16 cellular contexts compared by ENCODE assay signal in the genomic region with DNA sequence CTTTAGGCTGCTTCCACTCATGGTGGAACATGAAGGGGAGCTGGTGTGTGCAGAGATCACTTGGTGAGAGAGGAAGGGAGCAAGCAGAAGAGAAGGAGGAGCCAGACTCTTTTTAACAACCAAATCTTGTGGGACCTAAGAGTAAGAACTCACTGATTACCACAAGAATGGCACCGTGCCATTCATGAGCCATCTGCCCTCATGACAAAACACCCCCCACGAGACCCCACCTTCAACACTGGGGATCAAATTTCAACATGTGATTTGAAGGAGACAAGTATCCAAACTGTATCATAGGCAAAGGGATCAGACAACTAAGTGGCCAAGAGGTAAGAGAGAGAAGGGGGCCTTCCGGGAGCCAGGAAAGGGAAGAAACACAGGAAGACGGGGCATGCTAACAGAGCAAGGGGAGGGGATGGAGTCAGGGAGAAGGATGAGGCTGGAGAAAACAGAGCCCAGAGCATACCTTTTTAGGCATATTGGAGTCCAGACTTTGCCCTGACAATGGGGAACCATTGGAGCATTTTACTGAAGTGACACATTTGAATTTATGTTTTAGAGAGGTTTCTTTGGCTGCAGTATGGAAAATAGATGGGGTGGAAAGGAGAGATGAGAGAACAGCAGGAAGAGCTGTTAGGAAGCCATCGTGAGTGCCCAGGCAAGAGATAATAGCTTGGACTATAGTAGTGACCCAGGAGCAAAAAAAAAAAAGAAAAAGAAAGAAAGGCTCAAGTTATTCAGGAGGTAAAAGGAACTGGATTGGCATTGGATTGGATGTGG.
DNase-seq lines count a peak whose midpoint lies in the region; ATAC-seq and TF ChIP-seq lines count a peak whose summit lies in the region.
"Had no signal": no experiment of that assay in that cellular context is flagged by ENCODE, and none has a peak within 500 bp of the region (broad histone marks: within the 10 kb centered on the region; RNA-seq: fewer than 3 reads in every experiment).

No MANE protein-coding gene starts in this region.

- no peak for ATAC-seq in right cardiac atrium
- ATAC-seq in Right ventricle myocardium inferior: no peak
- ATAC-seq in gastroesophageal sphincter: no peak
- ATAC-seq in activated T-helper 17 cell treated with anti-CD3 and anti-CD28 coated beads, Interleukin-2, amount 50 U/mL, for 72 hours (replicated peaks): no peak
- no peak for ATAC-seq in stimulated activated memory B cell treated with anti-CD40 and anti-IgM and Interleukin-4, amounts not matched to agents 10 μg/mL and 1 μg/mL and 100 μg/mL, for 72 hours
- no peak for ATAC-seq in activated CD8-positive, alpha-beta T cell treated with anti-CD3 and anti-CD28 coated beads for 36 hours

- peak overlapping the region; percentile 62 for H3K27ac ChIP-seq in right cardiac atrium (ENCODE audit: low read length)
- H3K27ac ChIP-seq in gastroesophageal sphincter: peak overlapping the region; percentile 34 to 88 (median 84)
- H3K27ac ChIP-seq: brain microvascular endothelial cell had no signal

- no peaks in the 10 kb centered on the region for H3K9me3 ChIP-seq in right cardiac atrium (ENCODE audit: control insufficient read depth, low read length)
- no peaks in the 10 kb centered on the region for H3K9me3 ChIP-seq in gastroesophageal sphincter
- H3K9me3 ChIP-seq: BE2C, MG63 had no signal

- no peaks in the 10 kb centered on the region for H3K9me3 Mint-ChIP-seq in activated T-helper 17 cell treated with anti-CD3 and anti-CD28 coated beads, Interleukin-2, amount 50 U/mL, for 72 hours
- peaks cover 3% of the 10 kb centered on the region for H3K9me3 Mint-ChIP-seq in stimulated activated memory B cell treated with anti-CD40 and anti-IgM and Interleukin-4, amounts not matched to agents 10 μg/mL and 1 μg/mL and 100 μg/mL, for 72 hours
- no peaks in the 10 kb centered on the region for H3K9me3 Mint-ChIP-seq in activated CD8-positive, alpha-beta T cell treated with anti-CD3 and anti-CD28 coated beads for 36 hours
- H3K9me3 Mint-ChIP-seq: activated T-helper 2 cell treated with anti-CD3 and anti-CD28 coated beads, Interferon-gamma antibody, Interleukin-2, Interleukin-4, amounts not matched to agents 10 μg/mL and 5 μg/mL and 100 μg/mL, durations not matched to agents 14 hours and 24 hours and 36 hours had no signal

- no peak for TF ChIP-seq POLR2A in gastroesophageal sphincter (IDR thresholded peaks at IDR 0.05)

- intact Hi-C loops in right cardiac atrium (cut with DNase I): no loop called here
- intact Hi-C loops in Right ventricle myocardium inferior (cut with DNase I): no loop called here
- intact Hi-C loops in activated CD8-positive, alpha-beta T cell treated with anti-CD3 and anti-CD28 coated beads for 36 hours (cut with micrococcal nuclease): no loop called here

- no peaks in the 10 kb centered on the region for H3K4me1 Mint-ChIP-seq in activated T-helper 17 cell treated with anti-CD3 and anti-CD28 coated beads, Interleukin-2, amount 50 U/mL, for 72 hours
- H3K4me1 Mint-ChIP-seq in stimulated activated memory B cell treated with anti-CD40 and anti-IgM and Interleukin-4, amounts not matched to agents 10 μg/mL and 1 μg/mL and 100 μg/mL, for 72 hours: peaks cover 19% of the 10 kb centered on the region
- H3K4me1 Mint-ChIP-seq in activated CD8-positive, alpha-beta T cell treated with anti-CD3 and anti-CD28 coated beads for 36 hours (ENCODE audit: low read depth): no peaks in the 10 kb centered on the region

- CTCF ChIA-PET in activated CD8-positive, alpha-beta T cell treated with anti-CD3 and anti-CD28 coated beads for 36 hours (lab: Charles Lee): no interaction called here

- WGBS in right cardiac atrium: 47% methylated on average over 5 of the region's 5 CpGs
- 67 to 77% methylated on average over 3 to 5 of the region's 5 CpGs for whole genome bisulfite sequencing in gastroesophageal sphincter (ENCODE audit: low coverage in 1 of 2), 2 donors

- no peak overlapping the region for H3K4me3 Mint-ChIP-seq in activated T-helper 17 cell treated with anti-CD3 and anti-CD28 coated beads, Interleukin-2, amount 50 U/mL, for 72 hours
- no peak overlapping the region for H3K4me3 Mint-ChIP-seq in stimulated activated memory B cell treated with anti-CD40 and anti-IgM and Interleukin-4, amounts not matched to agents 10 μg/mL and 1 μg/mL and 100 μg/mL, for 72 hours
- no peak overlapping the region for H3K4me3 Mint-ChIP-seq in activated CD8-positive, alpha-beta T cell treated with anti-CD3 and anti-CD28 coated beads for 36 hours

- no peaks in the 10 kb centered on the region for H3K27me3 ChIP-seq in right cardiac atrium (ENCODE audit: control insufficient read depth, insufficient read depth)
- no peaks in the 10 kb centered on the region for H3K27me3 ChIP-seq in gastroesophageal sphincter
- H3K27me3 ChIP-seq: BE2C, brain microvascular endothelial cell, MG63 had no signal

- TF ChIP-seq EP300 in gastroesophageal sphincter (IDR thresholded peaks at IDR 0.05): no peak

- H3K27me3 Mint-ChIP-seq in activated T-helper 17 cell treated with anti-CD3 and anti-CD28 coated beads, Interleukin-2, amount 50 U/mL, for 72 hours: no peaks in the 10 kb centered on the region
- H3K27me3 Mint-ChIP-seq in stimulated activated memory B cell treated with anti-CD40 and anti-IgM and Interleukin-4, amounts not matched to agents 10 μg/mL and 1 μg/mL and 100 μg/mL, for 72 hours: no peaks in the 10 kb centered on the region
- no peaks in the 10 kb centered on the region for H3K27me3 Mint-ChIP-seq in activated CD8-positive, alpha-beta T cell treated with anti-CD3 and anti-CD28 coated beads for 36 hours

- no peak for TF ChIP-seq CTCF in gastroesophageal sphincter (IDR thresholded peaks at IDR 0.05)
- no peak for TF ChIP-seq CTCF in activated CD8-positive, alpha-beta T cell treated with anti-CD3 and anti-CD28 coated beads for 36 hours (IDR thresholded peaks at IDR 0.05)

- H3K27ac Mint-ChIP-seq in activated T-helper 17 cell treated with anti-CD3 and anti-CD28 coated beads, Interleukin-2, amount 50 U/mL, for 72 hours: no peak overlapping the region
- H3K27ac Mint-ChIP-seq in stimulated activated memory B cell treated with anti-CD40 and anti-IgM and Interleukin-4, amounts not matched to agents 10 μg/mL and 1 μg/mL and 100 μg/mL, for 72 hours: no peak overlapping the region
- H3K27ac Mint-ChIP-seq in activated CD8-positive, alpha-beta T cell treated with anti-CD3 and anti-CD28 coated beads for 36 hours: no peak overlapping the region
- H3K27ac Mint-ChIP-seq: activated T-helper 2 cell treated with anti-CD3 and anti-CD28 coated beads, Interferon-gamma antibody, Interleukin-2, Interleukin-4, amounts not matched to agents 10 μg/mL and 5 μg/mL and 100 μg/mL, durations not matched to agents 14 hours and 24 hours and 36 hours had no signal

- H3K36me3 ChIP-seq in gastroesophageal sphincter: no peaks in the 10 kb centered on the region
- H3K36me3 ChIP-seq: BE2C, brain microvascular endothelial cell, MG63 had no signal

- H3K4me3 ChIP-seq in right cardiac atrium (ENCODE audit: low read length) (no peak overlapping the region), gastroesophageal sphincter (no peak overlapping the region)
- H3K4me3 ChIP-seq: MG63 had no signal

- DNase-seq in right cardiac atrium (no peak), Right ventricle myocardium inferior (ENCODE audit: missing footprints) (no peak), RPMI7951 (ENCODE audit: low read depth) (peak; percentile 74), Ammon's horn (ENCODE audit: low spot score) (no peak)
- DNase-seq in activated CD8-positive, alpha-beta T cell treated with anti-CD3 and anti-CD28 coated beads for 36 hours: no peak
- DNase-seq: activated CD4-positive, alpha-beta T cell treated with anti-CD3 and anti-CD28 coated beads, Interleukin-2, amount 50 U/mL, for 48 hours; H7; NCI-H2227 treated with DMSO at 0.1 percent for 48 hours; T-helper 9 cell had no signal

- no peaks in the 10 kb centered on the region for H3K36me3 Mint-ChIP-seq in activated T-helper 17 cell treated with anti-CD3 and anti-CD28 coated beads, Interleukin-2, amount 50 U/mL, for 72 hours (ENCODE audit: low read depth)
- H3K36me3 Mint-ChIP-seq in stimulated activated memory B cell treated with anti-CD40 and anti-IgM and Interleukin-4, amounts not matched to agents 10 μg/mL and 1 μg/mL and 100 μg/mL, for 72 hours: no peaks in the 10 kb centered on the region
- H3K36me3 Mint-ChIP-seq in activated CD8-positive, alpha-beta T cell treated with anti-CD3 and anti-CD28 coated beads for 36 hours (ENCODE audit: low read depth): no peaks in the 10 kb centered on the region

- POLR2A ChIA-PET in activated CD8-positive, alpha-beta T cell treated with anti-CD3 and anti-CD28 coated beads for 36 hours (lab: Charles Lee): no interaction called here

- peaks cover 12% of the 10 kb centered on the region for H3K4me1 ChIP-seq in right cardiac atrium (ENCODE audit: control insufficient read depth, insufficient read depth, low read length)
- H3K4me1 ChIP-seq in gastroesophageal sphincter: peaks cover 15 to 63% (median 21%) of the 10 kb centered on the region in 3 donors
